9 cellular contexts compared by ENCODE assay signal in the genomic region with DNA sequence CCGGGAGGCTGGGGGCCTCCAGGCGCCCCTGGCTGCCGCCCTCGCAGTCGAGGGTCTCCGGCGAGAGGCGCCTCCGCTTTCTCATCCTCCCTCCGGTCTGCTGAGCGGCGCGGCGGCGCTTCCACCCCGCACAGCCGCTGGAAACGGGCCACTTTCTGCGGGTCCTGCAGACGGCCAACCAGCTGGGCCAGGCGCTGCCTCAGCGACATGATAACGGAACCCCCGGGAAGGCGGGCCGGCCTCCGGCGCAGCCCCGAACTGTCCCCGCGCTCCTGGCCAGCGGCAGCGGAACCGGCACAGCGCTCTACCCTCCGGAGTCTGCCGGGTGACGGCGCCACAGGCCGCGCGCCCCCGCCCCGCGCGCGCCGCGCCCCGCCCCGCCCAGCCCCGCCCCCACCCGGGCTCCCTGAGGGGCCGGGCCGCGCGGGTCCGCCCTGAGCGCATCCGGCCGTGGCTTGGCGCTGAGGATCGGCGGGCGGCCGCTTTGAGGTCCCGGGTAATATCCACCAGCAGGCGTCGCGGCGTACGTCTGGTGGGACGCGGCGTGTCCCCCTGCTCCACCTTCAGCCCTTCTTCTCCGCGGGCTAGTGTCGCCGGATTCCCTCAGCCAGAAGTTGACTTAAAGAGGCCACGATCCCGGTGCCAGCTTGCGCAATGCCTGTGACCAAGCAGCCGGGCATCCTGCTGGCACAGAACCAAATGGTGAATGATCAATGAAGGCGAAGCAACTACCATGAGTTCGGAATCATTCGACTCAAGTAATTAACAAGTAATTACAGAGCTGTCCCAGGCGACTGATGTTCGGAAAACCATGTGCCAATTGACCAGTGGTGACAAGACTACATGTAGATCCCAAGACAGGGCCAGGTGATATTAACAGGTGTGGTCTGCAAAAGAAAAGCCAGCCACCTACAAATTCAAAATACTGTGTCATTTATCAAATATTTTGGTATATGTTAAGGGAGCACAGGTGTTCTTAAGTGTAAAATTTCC. TPM values are rescaled to one million over a fixed set of nuclear protein-coding genes. Genes with fewer than 3 reads are reported as not detected.
A peak's percentile ranks its signal among the peaks of the same experiment; 100 is the strongest.
DNase-seq lines count a peak whose midpoint lies in the region; ATAC-seq, FAIRE-seq and TF ChIP-seq lines count a peak whose summit lies in the region.
"Had no signal": no experiment of that assay in that cellular context is flagged by ENCODE, and none has a peak within 500 bp of the region (broad histone marks: within the 10 kb centered on the region; RNA-seq: fewer than 3 reads in every experiment).

A gene with protein sequence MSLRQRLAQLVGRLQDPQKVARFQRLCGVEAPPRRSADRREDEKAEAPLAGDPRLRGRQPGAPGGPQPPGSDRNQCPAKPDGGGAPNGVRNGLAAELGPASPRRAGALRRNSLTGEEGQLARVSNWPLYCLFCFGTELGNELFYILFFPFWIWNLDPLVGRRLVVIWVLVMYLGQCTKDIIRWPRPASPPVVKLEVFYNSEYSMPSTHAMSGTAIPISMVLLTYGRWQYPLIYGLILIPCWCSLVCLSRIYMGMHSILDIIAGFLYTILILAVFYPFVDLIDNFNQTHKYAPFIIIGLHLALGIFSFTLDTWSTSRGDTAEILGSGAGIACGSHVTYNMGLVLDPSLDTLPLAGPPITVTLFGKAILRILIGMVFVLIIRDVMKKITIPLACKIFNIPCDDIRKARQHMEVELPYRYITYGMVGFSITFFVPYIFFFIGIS (minus strand): TSS at position 330 of the 993 bp plus-strand sequence. CDS start 121 bp downstream, at position 209.

- H4K20me1 ChIP-seq in HepG2 (ENCODE audit: insufficient read depth, low read length): peaks cover 13% of the 10 kb centered on the region

- peak within 1 kb of the TSS; percentile 60 for H3K27ac ChIP-seq in HepG2 (ENCODE audit: extremely low read length, insufficient read depth, low read length)

- in situ Hi-C loops in HepG2 (cut with HindIII; ENCODE audit: extremely low pct_ligation_motif_present, low pct_unique_long_range_greater_than_20kb): no loop called here

- H3K9me3 ChIP-seq in HepG2 (ENCODE audit: low read length): no peaks in the 10 kb centered on the region

- H3K4me1 Mint-ChIP-seq in dendritic cell treated with granulocyte-macrophage colony-stimulating factor and Interleukin-4, amounts not matched to agents 40 ng/mL and 50 ng/mL, for 4 days (ENCODE audit: low read depth): peaks cover 36% of the 10 kb centered on the region

- peak within 1 kb of the TSS; percentile 38 for H2AFZ ChIP-seq in HepG2 (ENCODE audit: low read length)

- TSS peak; percentile 74 for BruUV-seq in HepG2 (replicated peaks; lab: Mats Ljungman, UMichigan)

- WGBS in HepG2 (ENCODE audit: low lambda C conversion rate): 2% methylated on average over 18 of the region's 88 CpGs

- TF ChIP-seq CTCF in AG09309 (IDR thresholded peaks at IDR 0.05; ENCODE audit: control insufficient read depth, insufficient read depth, low read depth, low read length, missing control alignments): peak; percentile 35
- TF ChIP-seq CTCF in HepG2 (CRISPR knock-in tag; IDR thresholded peaks at IDR 0.05): peak; percentile 76

- peaks cover 28% of the 10 kb centered on the region for H3K27me3 Mint-ChIP-seq in dendritic cell treated with granulocyte-macrophage colony-stimulating factor and Interleukin-4, amounts not matched to agents 40 ng/mL and 50 ng/mL, for 4 days

- H3K36me3 ChIP-seq in HepG2 (replicated peaks in 1 of 2; ENCODE audit: control insufficient read depth in 1 of 2, insufficient read depth in 2 of 2, low read length in 2 of 2): no peaks in the 10 kb centered on the region

- intact Hi-C loops in dendritic cell treated with granulocyte-macrophage colony-stimulating factor and Interleukin-4, amounts not matched to agents 40 ng/mL and 50 ng/mL, for 4 days (cut with micrococcal nuclease): loop anchor here (1.0 to 10.0 kb wide), 3 partner anchors 41 to 263 kb away; no protein-coding TSS in a partner anchor
- intact Hi-C loops in HepG2 (cut with micrococcal nuclease; ENCODE audit: unreplicated experiment): loop anchor here (2.0 to 5.0 kb wide), 5 partner anchors 34 to 341 kb away; a partner anchor contains a TSS

- no peaks in the 10 kb centered on the region for H3K9me3 Mint-ChIP-seq in dendritic cell treated with granulocyte-macrophage colony-stimulating factor and Interleukin-4, amounts not matched to agents 40 ng/mL and 50 ng/mL, for 4 days

- peak within 1 kb of the TSS; percentile 87 for H3K27ac Mint-ChIP-seq in dendritic cell treated with granulocyte-macrophage colony-stimulating factor and Interleukin-4, amounts not matched to agents 40 ng/mL and 50 ng/mL, for 4 days

- ATAC-seq in GM18867 (IDR thresholded peaks at IDR 0.05; ENCODE audit: unreplicated experiment): peak; percentile 83
- ATAC-seq in HG03095 (IDR thresholded peaks at IDR 0.05; ENCODE audit: unreplicated experiment): peak; percentile 84
- peak; percentile 87 for ATAC-seq in HepG2

- peak; percentile 32 to 69; a peak in 3 of 4 replicates for TF ChIP-seq POLR2A in HepG2 (IDR thresholded peaks at IDR 0.05; ENCODE audit: insufficient read depth in 1 of 2, low read depth in 2 of 2, low read length in 2 of 2)

- POLR2A ChIA-PET in HepG2 (lab: Yijun Ruan, JAX): interaction anchor here (0.9 kb wide), 1 partner anchor 86 kb away, joined by 3 read pairs; a partner anchor contains a TSS

- no peak for FAIRE-seq in HepG2 (lab: Jason Lieb, UNC)
- FAIRE-seq: colon had no signal

- H3K36me3 Mint-ChIP-seq in dendritic cell treated with granulocyte-macrophage colony-stimulating factor and Interleukin-4, amounts not matched to agents 40 ng/mL and 50 ng/mL, for 4 days (ENCODE audit: low read depth): peaks cover 15% of the 10 kb centered on the region

- peaks cover 27% of the 10 kb centered on the region for H3K79me2 ChIP-seq in HepG2 (ENCODE audit: insufficient read depth, low read length)

- peak within 1 kb of the TSS; percentile 83 for H3K4me2 ChIP-seq in HepG2 (ENCODE audit: low read depth, low read length)

- CTCF ChIA-PET in HepG2 (lab: Yijun Ruan, JAX; ENCODE audit: low intra/inter-chr PET ratio, low total read pairs): interaction anchor here (2.1 kb wide), 1 partner anchor 42 kb away, joined by 9 read pairs; no protein-coding TSS in a partner anchor

- DNase-seq in AG09309 (ENCODE audit: low read depth) (no peak), NCI-H345 treated with DMSO at 0.1 percent for 48 hours (lab: John Stamatoyannopoulos, UW; ENCODE audit: unreplicated experiment) (peak; percentile 61), HepG2 (ENCODE audit: low spot score) (peak; percentile 65)
- DNase-seq in activated CD4-positive, alpha-beta T cell treated with anti-CD3 and anti-CD28 coated beads, Interleukin-2, amount 50 U/mL, for 1 hour: peak; percentile 69
- peak; percentile 71 for DNase-seq in stimulated activated CD4-positive, alpha-beta T cell treated with anti-CD3 and anti-CD28 coated beads, Interleukin-4, amount 100 ng/mL, for 1 hour

- H3K9ac ChIP-seq in HepG2 (ENCODE audit: insufficient read depth, low read depth, low read length): peak within 1 kb of the TSS; percentile 87

- H3K27me3 ChIP-seq in HepG2 (ENCODE audit: control insufficient read depth in 1 of 2, insufficient read depth in 2 of 2, low read length in 2 of 2): no peaks in the 10 kb centered on the region

- H3K4me3 ChIP-seq in AG09309 (ENCODE audit: control insufficient read depth, low read depth, low read length) (peak within 1 kb of the TSS; percentile 82), HepG2 (replicated peaks in 1 of 3; ENCODE audit: insufficient read depth in 1 of 3, low read depth in 2 of 3, low read length in 3 of 3) (peak within 1 kb of the TSS; percentile 70 to 92 (median 90))

- TF ChIP-seq EP300 in HepG2 (IDR thresholded peaks at IDR 0.05; ENCODE audit: low read depth in 2 of 2, low read length in 2 of 2): no peak
- no peak for TF ChIP-seq EP300 in HepG2 (CRISPR knock-in tag; IDR thresholded peaks at IDR 0.05; ENCODE audit: borderline replicate concordance)

- H3K4me1 ChIP-seq in HepG2 (ENCODE audit: insufficient read depth, low read length): peaks cover 43% of the 10 kb centered on the region

- TF ChIP-seq RAD21 in HepG2 (CRISPR knock-in tag; IDR thresholded peaks at IDR 0.05): peak; percentile 42; the same call in 1 of the 2 replicates

- H3K4me3 Mint-ChIP-seq in dendritic cell treated with granulocyte-macrophage colony-stimulating factor and Interleukin-4, amounts not matched to agents 40 ng/mL and 50 ng/mL, for 4 days: peak within 1 kb of the TSS; percentile 91

TF ChIP-seq in HepG2, 621 proteins besides CTCF, POLR2A, EP300 and RAD21 (continues in another document):
- TF ChIP-seq RFX5 (IDR thresholded peaks at IDR 0.05; ENCODE audit: low read depth, low read length) (no peak), MIER3 (CRISPR knock-in tag; IDR thresholded peaks at IDR 0.05; ENCODE audit: borderline replicate concordance) (peak; percentile 16; the same call in 1 of the 2 replicates)

RNA-seq across cellular contexts. Expression of the gene that starts here (rescaled TPM):
- 4.8 and 6.4 TPM in 2 replicates for total RNA-seq in HepG2 (2016; rRNA removed; fragmentation: Illumina TruSeq; extraction: Trizol)
- total RNA-seq in HepG2 (2016; cell fraction: cytosol; rRNA removed; fragmentation: Illumina TruSeq; extraction: Trizol; ENCODE audit: low read depth): 0.61 and 0.79 TPM in 2 replicates
- 3.9 and 7.0 TPM in 2 replicates for total RNA-seq in HepG2 (2016; cell fraction: insoluble cytoplasmic fraction; rRNA removed; fragmentation: Illumina TruSeq; extraction: Trizol)
- 1.8 and 2.5 TPM in 2 replicates for total RNA-seq in HepG2 (2016; cell fraction: membrane; rRNA removed; fragmentation: Illumina TruSeq; extraction: Trizol)
- 8.8 and 9.5 TPM in 2 replicates for total RNA-seq in HepG2 (2016; cell fraction: nucleus; rRNA removed; fragmentation: Illumina TruSeq; extraction: Trizol)
- polyA plus RNA-seq in HepG2 (2011; rRNA removed): 6.6 and 6.8 TPM in 2 replicates
- 3.8 and 5.9 TPM in 2 replicates for polyA plus RNA-seq in HepG2 (2011; cell fraction: cytosol; rRNA removed)
- polyA plus RNA-seq in HepG2 (2011; cell fraction: nucleus; rRNA removed): 2.6 and 3.1 TPM in 2 replicates
- polyA plus RNA-seq in HepG2 (2012): 8.6 and 12.1 TPM in 2 replicates
- 0.44 and 0.58 TPM in 2 replicates for polyA plus RNA-seq in HepG2 (2016; cell fraction: cytosol; fragmentation: Illumina TruSeq; extraction: Trizol; ENCODE audit: low read depth)
- 5.9 and 6.6 TPM in 2 replicates for polyA plus RNA-seq in HepG2 (2016; cell fraction: insoluble cytoplasmic fraction; fragmentation: Illumina TruSeq; extraction: Trizol; ENCODE audit: low read depth)
- polyA plus RNA-seq in HepG2 (2016; cell fraction: membrane; fragmentation: Illumina TruSeq; extraction: Trizol; ENCODE audit: low read depth): 1.8 and 2.2 TPM in 2 replicates
- 13.3 and 14.2 TPM in 2 replicates for polyA plus RNA-seq in HepG2 (2016; cell fraction: nucleus; fragmentation: Illumina TruSeq; extraction: Trizol; ENCODE audit: insufficient read depth, low read depth)
- polyA minus RNA-seq in HepG2 (2011; rRNA and poly(A)+ RNA removed; ENCODE audit: low replicate concordance): 7.8 and 12.9 TPM in 2 replicates
- 5.9 and 6.9 TPM in 2 replicates for polyA minus RNA-seq in HepG2 (2011; cell fraction: cytosol; rRNA and poly(A)+ RNA removed)
- polyA minus RNA-seq in HepG2 (2011; cell fraction: nucleus; rRNA and poly(A)+ RNA removed): 8.0 and 8.9 TPM in 2 replicates
